ENCODE assay signal across 1 cellular context in the genomic region with DNA sequence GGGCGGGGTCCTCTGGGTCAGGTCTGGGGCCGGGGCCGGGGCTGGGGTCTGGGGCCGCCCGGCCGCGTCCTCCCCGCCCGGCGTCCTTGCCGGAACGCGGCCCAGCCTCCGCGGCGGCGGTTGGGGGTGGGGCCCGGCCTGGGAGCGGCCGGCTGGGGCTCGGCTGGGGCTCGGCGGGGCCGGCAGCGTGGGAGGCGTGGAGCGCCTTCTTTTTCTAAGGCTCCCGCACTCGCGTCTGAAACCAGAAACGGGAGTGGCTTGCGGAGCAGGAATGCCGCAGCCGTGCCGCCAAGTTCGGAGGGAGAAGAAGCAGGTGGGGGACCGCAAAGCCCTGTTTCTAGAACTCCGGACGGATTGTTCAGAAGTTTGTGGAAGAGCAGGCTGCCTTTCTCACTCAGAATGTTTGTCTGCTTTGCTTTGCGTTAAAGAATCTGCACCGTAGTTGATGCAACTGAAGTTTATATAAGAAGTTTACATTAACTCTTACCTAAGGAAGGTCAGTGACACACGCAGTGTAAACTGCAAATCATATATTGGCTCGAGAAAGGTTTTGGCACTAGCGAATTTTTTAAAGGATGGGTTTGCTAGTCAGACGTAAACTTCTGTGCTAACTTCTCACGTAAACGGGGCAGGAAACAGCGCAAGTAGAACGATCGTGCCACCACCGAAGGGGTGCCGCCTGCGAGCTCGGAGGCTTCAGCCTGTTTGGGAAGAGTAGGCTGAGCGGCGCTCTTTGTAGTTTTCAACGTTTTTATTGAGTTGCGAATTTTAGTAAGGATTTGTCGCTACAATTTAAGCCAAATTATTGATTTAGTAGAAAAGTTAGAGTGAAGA.
TF ChIP-seq lines count a peak whose summit lies in the region.

No MANE protein-coding gene starts in this region.

TF ChIP-seq in HepG2, 621 proteins besides CTCF, POLR2A, EP300 and RAD21 (continued from another document and continues in another):
- TF ChIP-seq IKZF4 (CRISPR knock-in tag; IDR thresholded peaks at IDR 0.05; ENCODE audit: borderline replicate concordance, low read depth, not compliant biosample characterization) (no peak), SAP130 (CRISPR knock-in tag; IDR thresholded peaks at IDR 0.05; ENCODE audit: low read depth) (peak; percentile 49), IKZF5 (CRISPR knock-in tag; IDR thresholded peaks at IDR 0.05) (no peak), KMT2A (CRISPR knock-in tag; IDR thresholded peaks at IDR 0.05) (0 out of 2 replicates have a peak, but pooled peaks have one; percentile 25), ONECUT2 (CRISPR knock-in tag; IDR thresholded peaks at IDR 0.05) (no peak), EEA1 (CRISPR knock-in tag; IDR thresholded peaks at IDR 0.05; ENCODE audit: borderline replicate concordance) (no peak), ZNF101 (CRISPR knock-in tag; IDR thresholded peaks at IDR 0.05; ENCODE audit: borderline replicate concordance, low read depth) (no peak), ZNF468 (CRISPR knock-in tag; IDR thresholded peaks at IDR 0.05) (no peak), ZNF709 (CRISPR knock-in tag; IDR thresholded peaks at IDR 0.05) (0 out of 2 replicates have a peak, but pooled peaks have one; percentile 58), NFYB (CRISPR knock-in tag; IDR thresholded peaks at IDR 0.05) (no peak), ZBTB38 (CRISPR knock-in tag; IDR thresholded peaks at IDR 0.05) (no peak), HNRNPUL1 (IDR thresholded peaks at IDR 0.05; ENCODE audit: low read depth, low read length) (no peak), NKX3-1 (CRISPR knock-in tag; IDR thresholded peaks at IDR 0.05) (no peak), ZNF552 (CRISPR knock-in tag; IDR thresholded peaks at IDR 0.05; ENCODE audit: borderline replicate concordance) (no peak), ELK4 (CRISPR knock-in tag; IDR thresholded peaks at IDR 0.05; ENCODE audit: borderline replicate concordance) (no peak), MAFG (CRISPR knock-in tag; IDR thresholded peaks at IDR 0.05) (no peak), CAMTA2 (CRISPR knock-in tag; IDR thresholded peaks at IDR 0.05; ENCODE audit: borderline replicate concordance) (no peak), ZNF446 (CRISPR knock-in tag; IDR thresholded peaks at IDR 0.05) (no peak), BCL6 (CRISPR knock-in tag; IDR thresholded peaks at IDR 0.05) (no peak), HNRNPLL (IDR thresholded peaks at IDR 0.05; ENCODE audit: low read depth, low read length, poor library complexity, severe bottlenecking) (peak; percentile 98), GZF1 (CRISPR knock-in tag; IDR thresholded peaks at IDR 0.05) (no peak), ZNF30 (CRISPR knock-in tag; IDR thresholded peaks at IDR 0.05) (no peak), MBD4 (IDR thresholded peaks at IDR 0.05; ENCODE audit: borderline replicate concordance, low read length) (no peak), ATF4 (CRISPR knock-in tag; IDR thresholded peaks at IDR 0.05) (0 out of 4 replicates have a peak, but pooled peaks of 1 of the 2 experiments have one; percentile 49), PHF5A (CRISPR knock-in tag; IDR thresholded peaks at IDR 0.05; ENCODE audit: low read depth, unreplicated experiment) (no peak), ZNF34 (CRISPR knock-in tag; IDR thresholded peaks at IDR 0.05; ENCODE audit: borderline replicate concordance) (no peak)
- TF ChIP-seq, protein P1, sequence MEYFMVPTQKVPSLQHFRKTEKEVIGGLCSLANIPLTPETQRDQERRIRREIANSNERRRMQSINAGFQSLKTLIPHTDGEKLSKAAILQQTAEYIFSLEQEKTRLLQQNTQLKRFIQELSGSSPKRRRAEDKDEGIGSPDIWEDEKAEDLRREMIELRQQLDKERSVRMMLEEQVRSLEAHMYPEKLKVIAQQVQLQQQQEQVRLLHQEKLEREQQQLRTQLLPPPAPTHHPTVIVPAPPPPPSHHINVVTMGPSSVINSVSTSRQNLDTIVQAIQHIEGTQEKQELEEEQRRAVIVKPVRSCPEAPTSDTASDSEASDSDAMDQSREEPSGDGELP (IDR thresholded peaks at IDR 0.05; ENCODE audit: borderline replicate concordance, low read depth), result no peak
- TF ChIP-seq, protein P2, sequence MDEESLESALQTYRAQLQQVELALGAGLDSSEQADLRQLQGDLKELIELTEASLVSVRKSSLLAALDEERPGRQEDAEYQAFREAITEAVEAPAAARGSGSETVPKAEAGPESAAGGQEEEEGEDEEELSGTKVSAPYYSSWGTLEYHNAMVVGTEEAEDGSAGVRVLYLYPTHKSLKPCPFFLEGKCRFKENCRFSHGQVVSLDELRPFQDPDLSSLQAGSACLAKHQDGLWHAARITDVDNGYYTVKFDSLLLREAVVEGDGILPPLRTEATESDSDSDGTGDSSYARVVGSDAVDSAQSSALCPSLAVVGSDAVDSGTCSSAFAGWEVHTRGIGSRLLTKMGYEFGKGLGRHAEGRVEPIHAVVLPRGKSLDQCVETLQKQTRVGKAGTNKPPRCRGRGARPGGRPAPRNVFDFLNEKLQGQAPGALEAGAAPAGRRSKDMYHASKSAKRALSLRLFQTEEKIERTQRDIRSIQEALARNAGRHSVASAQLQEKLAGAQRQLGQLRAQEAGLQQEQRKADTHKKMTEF (CRISPR knock-in tag; IDR thresholded peaks at IDR 0.05), result no peak
- TF ChIP-seq, protein P3, sequence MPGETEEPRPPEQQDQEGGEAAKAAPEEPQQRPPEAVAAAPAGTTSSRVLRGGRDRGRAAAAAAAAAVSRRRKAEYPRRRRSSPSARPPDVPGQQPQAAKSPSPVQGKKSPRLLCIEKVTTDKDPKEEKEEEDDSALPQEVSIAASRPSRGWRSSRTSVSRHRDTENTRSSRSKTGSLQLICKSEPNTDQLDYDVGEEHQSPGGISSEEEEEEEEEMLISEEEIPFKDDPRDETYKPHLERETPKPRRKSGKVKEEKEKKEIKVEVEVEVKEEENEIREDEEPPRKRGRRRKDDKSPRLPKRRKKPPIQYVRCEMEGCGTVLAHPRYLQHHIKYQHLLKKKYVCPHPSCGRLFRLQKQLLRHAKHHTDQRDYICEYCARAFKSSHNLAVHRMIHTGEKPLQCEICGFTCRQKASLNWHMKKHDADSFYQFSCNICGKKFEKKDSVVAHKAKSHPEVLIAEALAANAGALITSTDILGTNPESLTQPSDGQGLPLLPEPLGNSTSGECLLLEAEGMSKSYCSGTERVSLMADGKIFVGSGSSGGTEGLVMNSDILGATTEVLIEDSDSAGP (CRISPR knock-in tag; IDR thresholded peaks at IDR 0.05; ENCODE audit: borderline replicate concordance), result no peak
- TF ChIP-seq, protein P4, sequence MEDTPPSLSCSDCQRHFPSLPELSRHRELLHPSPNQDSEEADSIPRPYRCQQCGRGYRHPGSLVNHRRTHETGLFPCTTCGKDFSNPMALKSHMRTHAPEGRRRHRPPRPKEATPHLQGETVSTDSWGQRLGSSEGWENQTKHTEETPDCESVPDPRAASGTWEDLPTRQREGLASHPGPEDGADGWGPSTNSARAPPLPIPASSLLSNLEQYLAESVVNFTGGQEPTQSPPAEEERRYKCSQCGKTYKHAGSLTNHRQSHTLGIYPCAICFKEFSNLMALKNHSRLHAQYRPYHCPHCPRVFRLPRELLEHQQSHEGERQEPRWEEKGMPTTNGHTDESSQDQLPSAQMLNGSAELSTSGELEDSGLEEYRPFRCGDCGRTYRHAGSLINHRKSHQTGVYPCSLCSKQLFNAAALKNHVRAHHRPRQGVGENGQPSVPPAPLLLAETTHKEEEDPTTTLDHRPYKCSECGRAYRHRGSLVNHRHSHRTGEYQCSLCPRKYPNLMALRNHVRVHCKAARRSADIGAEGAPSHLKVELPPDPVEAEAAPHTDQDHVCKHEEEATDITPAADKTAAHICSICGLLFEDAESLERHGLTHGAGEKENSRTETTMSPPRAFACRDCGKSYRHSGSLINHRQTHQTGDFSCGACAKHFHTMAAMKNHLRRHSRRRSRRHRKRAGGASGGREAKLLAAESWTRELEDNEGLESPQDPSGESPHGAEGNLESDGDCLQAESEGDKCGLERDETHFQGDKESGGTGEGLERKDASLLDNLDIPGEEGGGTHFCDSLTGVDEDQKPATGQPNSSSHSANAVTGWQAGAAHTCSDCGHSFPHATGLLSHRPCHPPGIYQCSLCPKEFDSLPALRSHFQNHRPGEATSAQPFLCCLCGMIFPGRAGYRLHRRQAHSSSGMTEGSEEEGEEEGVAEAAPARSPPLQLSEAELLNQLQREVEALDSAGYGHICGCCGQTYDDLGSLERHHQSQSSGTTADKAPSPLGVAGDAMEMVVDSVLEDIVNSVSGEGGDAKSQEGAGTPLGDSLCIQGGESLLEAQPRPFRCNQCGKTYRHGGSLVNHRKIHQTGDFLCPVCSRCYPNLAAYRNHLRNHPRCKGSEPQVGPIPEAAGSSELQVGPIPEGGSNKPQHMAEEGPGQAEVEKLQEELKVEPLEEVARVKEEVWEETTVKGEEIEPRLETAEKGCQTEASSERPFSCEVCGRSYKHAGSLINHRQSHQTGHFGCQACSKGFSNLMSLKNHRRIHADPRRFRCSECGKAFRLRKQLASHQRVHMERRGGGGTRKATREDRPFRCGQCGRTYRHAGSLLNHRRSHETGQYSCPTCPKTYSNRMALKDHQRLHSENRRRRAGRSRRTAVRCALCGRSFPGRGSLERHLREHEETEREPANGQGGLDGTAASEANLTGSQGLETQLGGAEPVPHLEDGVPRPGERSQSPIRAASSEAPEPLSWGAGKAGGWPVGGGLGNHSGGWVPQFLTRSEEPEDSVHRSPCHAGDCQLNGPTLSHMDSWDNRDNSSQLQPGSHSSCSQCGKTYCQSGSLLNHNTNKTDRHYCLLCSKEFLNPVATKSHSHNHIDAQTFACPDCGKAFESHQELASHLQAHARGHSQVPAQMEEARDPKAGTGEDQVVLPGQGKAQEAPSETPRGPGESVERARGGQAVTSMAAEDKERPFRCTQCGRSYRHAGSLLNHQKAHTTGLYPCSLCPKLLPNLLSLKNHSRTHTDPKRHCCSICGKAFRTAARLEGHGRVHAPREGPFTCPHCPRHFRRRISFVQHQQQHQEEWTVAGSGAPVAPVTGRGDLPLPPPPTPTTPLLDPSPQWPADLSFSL (CRISPR knock-in tag; IDR thresholded peaks at IDR 0.05), result no peak
- TF ChIP-seq, protein P5, sequence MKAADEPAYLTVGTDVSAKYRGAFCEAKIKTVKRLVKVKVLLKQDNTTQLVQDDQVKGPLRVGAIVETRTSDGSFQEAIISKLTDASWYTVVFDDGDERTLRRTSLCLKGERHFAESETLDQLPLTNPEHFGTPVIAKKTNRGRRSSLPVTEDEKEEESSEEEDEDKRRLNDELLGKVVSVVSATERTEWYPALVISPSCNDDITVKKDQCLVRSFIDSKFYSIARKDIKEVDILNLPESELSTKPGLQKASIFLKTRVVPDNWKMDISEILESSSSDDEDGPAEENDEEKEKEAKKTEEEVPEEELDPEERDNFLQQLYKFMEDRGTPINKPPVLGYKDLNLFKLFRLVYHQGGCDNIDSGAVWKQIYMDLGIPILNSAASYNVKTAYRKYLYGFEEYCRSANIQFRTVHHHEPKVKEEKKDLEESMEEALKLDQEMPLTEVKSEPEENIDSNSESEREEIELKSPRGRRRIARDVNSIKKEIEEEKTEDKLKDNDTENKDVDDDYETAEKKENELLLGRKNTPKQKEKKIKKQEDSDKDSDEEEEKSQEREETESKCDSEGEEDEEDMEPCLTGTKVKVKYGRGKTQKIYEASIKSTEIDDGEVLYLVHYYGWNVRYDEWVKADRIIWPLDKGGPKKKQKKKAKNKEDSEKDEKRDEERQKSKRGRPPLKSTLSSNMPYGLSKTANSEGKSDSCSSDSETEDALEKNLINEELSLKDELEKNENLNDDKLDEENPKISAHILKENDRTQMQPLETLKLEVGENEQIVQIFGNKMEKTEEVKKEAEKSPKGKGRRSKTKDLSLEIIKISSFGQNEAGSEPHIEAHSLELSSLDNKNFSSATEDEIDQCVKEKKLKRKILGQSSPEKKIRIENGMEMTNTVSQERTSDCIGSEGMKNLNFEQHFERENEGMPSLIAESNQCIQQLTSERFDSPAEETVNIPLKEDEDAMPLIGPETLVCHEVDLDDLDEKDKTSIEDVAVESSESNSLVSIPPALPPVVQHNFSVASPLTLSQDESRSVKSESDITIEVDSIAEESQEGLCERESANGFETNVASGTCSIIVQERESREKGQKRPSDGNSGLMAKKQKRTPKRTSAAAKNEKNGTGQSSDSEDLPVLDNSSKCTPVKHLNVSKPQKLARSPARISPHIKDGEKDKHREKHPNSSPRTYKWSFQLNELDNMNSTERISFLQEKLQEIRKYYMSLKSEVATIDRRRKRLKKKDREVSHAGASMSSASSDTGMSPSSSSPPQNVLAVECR (CRISPR knock-in tag; IDR thresholded peaks at IDR 0.05; ENCODE audit: borderline replicate concordance), result peak; percentile 23
- TF ChIP-seq, protein P6, sequence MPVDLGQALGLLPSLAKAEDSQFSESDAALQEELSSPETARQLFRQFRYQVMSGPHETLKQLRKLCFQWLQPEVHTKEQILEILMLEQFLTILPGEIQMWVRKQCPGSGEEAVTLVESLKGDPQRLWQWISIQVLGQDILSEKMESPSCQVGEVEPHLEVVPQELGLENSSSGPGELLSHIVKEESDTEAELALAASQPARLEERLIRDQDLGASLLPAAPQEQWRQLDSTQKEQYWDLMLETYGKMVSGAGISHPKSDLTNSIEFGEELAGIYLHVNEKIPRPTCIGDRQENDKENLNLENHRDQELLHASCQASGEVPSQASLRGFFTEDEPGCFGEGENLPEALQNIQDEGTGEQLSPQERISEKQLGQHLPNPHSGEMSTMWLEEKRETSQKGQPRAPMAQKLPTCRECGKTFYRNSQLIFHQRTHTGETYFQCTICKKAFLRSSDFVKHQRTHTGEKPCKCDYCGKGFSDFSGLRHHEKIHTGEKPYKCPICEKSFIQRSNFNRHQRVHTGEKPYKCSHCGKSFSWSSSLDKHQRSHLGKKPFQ (CRISPR knock-in tag; IDR thresholded peaks at IDR 0.05; ENCODE audit: insufficient replicate concordance), result peak; percentile 28
- TF ChIP-seq, protein P7, sequence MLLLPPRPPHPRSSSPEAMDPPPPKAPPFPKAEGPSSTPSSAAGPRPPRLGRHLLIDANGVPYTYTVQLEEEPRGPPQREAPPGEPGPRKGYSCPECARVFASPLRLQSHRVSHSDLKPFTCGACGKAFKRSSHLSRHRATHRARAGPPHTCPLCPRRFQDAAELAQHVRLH (CRISPR knock-in tag; IDR thresholded peaks at IDR 0.05; ENCODE audit: borderline replicate concordance, low read depth), result no peak
